11 cellular contexts compared by ENCODE assay signal in the genomic region with DNA sequence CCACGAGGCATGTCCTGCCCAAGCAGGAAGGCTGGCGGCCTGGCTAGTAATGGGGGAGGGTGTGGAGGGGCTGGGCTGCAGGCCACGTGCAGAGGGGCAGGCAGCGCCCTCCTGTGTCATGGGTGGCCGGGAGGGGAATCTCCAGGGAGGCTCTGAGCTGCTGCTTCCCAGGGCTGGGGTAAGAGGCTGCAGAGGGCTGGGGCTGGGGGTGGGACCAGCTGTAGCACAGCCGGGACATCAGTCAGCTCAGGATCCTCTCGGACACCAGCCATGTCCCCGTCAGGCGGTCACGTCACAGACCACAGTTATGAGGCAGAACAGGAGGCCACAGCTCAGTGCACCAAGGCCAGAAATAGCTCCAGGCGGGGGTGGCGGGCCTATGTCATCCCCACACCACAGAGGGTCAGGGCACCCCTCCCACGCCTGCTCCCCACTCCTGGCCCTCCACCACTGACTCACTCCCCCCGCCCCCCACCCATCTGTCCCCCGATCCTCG. TPM values are rescaled to one million over a fixed set of nuclear protein-coding genes. Genes with fewer than 3 reads are reported as not detected.
DNase-seq lines count a peak whose midpoint lies in the region; ATAC-seq and FAIRE-seq lines count a peak whose summit lies in the region.
"Had no signal": no experiment of that assay in that cellular context is flagged by ENCODE, and none has a peak within 500 bp of the region (broad histone marks: within the 10 kb centered on the region; RNA-seq: fewer than 3 reads in every experiment).

No MANE protein-coding gene starts in this region.

- peaks cover 25% of the 10 kb centered on the region for H3K4me1 ChIP-seq in skeletal muscle satellite cell (ENCODE audit: control insufficient read depth, insufficient read depth, low read length)

- H3K27me3 Mint-ChIP-seq in central memory CD8-positive, alpha-beta T cell = no peaks in the 10 kb centered on the region

- DNase-seq in GM18507 (ENCODE audit: extremely low spot score, insufficient read length, low read depth) = peak; percentile 63
- DNase-seq in central memory CD8-positive, alpha-beta T cell (ENCODE audit: low spot score in 2 of 2) = no peak
- DNase-seq in NCI-H526 (lab: John Stamatoyannopoulos, UW) = no peak
- no peak for DNase-seq in NCI-H2081 treated with DMSO at 0.1 percent for 48 hours (lab: John Stamatoyannopoulos, UW)
- DNase-seq: activated T-cell treated with anti-CD3 and anti-CD28 coated beads for 4 hours, NCI-H524 treated with DMSO at 0.1 percent for 48 hours, T-helper 9 cell had no signal

- H3K9ac ChIP-seq in skeletal muscle satellite cell (ENCODE audit: low read depth, low read length) = no peak overlapping the region

- ATAC-seq in HG03442 (IDR thresholded peaks at IDR 0.05; ENCODE audit: unreplicated experiment) (peak; percentile 52), HG02642 (IDR thresholded peaks at IDR 0.05; ENCODE audit: poor library complexity, unreplicated experiment) (no peak)
- no peak for ATAC-seq in central memory CD8-positive, alpha-beta T cell (replicated peaks; ENCODE audit: extremely low read depth, poor library complexity, severe bottlenecking)

- no peaks in the 10 kb centered on the region for H3K36me3 ChIP-seq in skeletal muscle satellite cell (ENCODE audit: insufficient read depth, low read length)
- H3K36me3 ChIP-seq: tibial nerve had no signal

- H3K27me3 ChIP-seq in skeletal muscle satellite cell (ENCODE audit: control insufficient read depth, insufficient read depth, low read length) = peaks cover 25% of the 10 kb centered on the region
- H3K27me3 ChIP-seq: tibial nerve had no signal

- peak overlapping the region; percentile 39 for H3K4me2 ChIP-seq in skeletal muscle satellite cell (ENCODE audit: low read length)

- H3K9me3 ChIP-seq in skeletal muscle satellite cell (replicated peaks; ENCODE audit: low read length) = no peaks in the 10 kb centered on the region
- H3K9me3 ChIP-seq: tibial nerve had no signal

- H3K36me3 Mint-ChIP-seq in central memory CD8-positive, alpha-beta T cell (ENCODE audit: insufficient read depth) = peaks cover 5% of the 10 kb centered on the region

- H3K4me1 Mint-ChIP-seq in central memory CD8-positive, alpha-beta T cell = peaks cover 37% of the 10 kb centered on the region

- H3K4me3 Mint-ChIP-seq in central memory CD8-positive, alpha-beta T cell = no peak overlapping the region

- no peaks in the 10 kb centered on the region for H3K9me3 Mint-ChIP-seq in central memory CD8-positive, alpha-beta T cell

- FAIRE-seq in GM18507 (lab: Jason Lieb, UNC) = peak; percentile 84

- H3K4me3 ChIP-seq in skeletal muscle satellite cell (ENCODE audit: low read length) = no peak overlapping the region
- H3K4me3 ChIP-seq: tibial nerve had no signal

- peak overlapping the region; percentile 67 for H3K27ac Mint-ChIP-seq in central memory CD8-positive, alpha-beta T cell (ENCODE audit: low read depth)

RNA-seq across cellular contexts. Expression of gene RTN4R, which starts 21.1 kb away (rescaled TPM):
- under 0.01 and 0.25 TPM in 2 replicates for total RNA-seq in skeletal muscle satellite cell (2012; rRNA removed)
